In the genomic region with DNA sequence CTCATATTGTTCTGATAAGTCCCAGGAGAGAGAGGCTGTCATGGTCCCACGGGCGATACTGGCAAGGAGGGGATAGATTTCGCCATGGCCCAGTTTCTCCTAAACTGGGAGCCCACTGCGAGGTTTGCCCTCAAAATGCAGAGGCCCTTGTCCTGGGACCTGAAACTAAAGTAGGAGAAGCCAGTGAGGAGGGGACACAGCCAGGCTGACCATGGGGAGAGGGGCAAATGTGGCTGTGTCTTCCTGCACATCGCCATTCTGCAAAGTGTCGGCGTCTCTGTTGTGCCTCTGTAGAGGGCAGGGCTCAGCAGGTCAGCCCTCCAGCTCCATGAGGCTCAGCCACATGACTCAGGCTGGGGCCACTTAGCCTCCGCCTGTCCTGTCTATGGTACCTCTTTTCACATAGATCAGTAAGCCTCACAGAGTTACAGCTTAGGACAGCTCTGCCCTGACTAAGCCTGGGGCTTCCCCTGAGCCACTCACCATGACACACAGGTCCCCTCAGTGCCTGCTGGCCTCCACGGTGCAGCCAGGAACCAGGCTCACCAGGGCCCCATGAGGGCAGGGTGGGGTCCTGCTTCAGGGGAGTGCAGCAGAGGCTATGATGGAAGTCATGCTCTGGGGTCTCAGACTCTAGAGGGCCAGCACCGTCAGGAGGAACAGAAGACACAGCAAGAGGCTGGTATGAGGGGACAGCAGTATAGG, we compare ENCODE assay signal across 10 cellular contexts. TPM values are rescaled to one million over a fixed set of nuclear protein-coding genes. Genes with fewer than 3 reads are reported as not detected.
DNase-seq lines count a peak whose midpoint lies in the region; ATAC-seq and TF ChIP-seq lines count a peak whose summit lies in the region.
"Had no signal": no experiment of that assay in that cellular context is flagged by ENCODE, and none has a peak within 500 bp of the region (broad histone marks: within the 10 kb centered on the region; RNA-seq: fewer than 3 reads in every experiment).

No MANE protein-coding gene starts in this region.

- H2AFZ ChIP-seq in OCI-LY3 (ENCODE audit: low read depth, low read length) (no peak overlapping the region), mammary epithelial cell (ENCODE audit: low read depth, low read length) (no peak overlapping the region)

- TF ChIP-seq POLR2A in thyroid gland (IDR thresholded peaks at IDR 0.05): no peak

- dilution Hi-C loops in mammary epithelial cell (cut with HindIII; ENCODE audit: low sequenced_read_pairs): no loop called here

- peaks cover 10% of the 10 kb centered on the region; the same call in 1 of the 2 replicates for H3K27me3 ChIP-seq in OCI-LY3 (ENCODE audit: low read depth, low read length)
- H3K27me3 ChIP-seq in mammary epithelial cell (ENCODE audit: insufficient read depth, low read length): no peaks in the 10 kb centered on the region
- H3K27me3 ChIP-seq in thyroid gland: no peaks in the 10 kb centered on the region

- H4K20me1 ChIP-seq in OCI-LY3 (ENCODE audit: insufficient read depth, low read length): 0 out of 2 replicates have a peak, but pooled peaks cover 3% of the 10 kb centered on the region
- no peaks in the 10 kb centered on the region for H4K20me1 ChIP-seq in mammary epithelial cell (ENCODE audit: insufficient read depth, low read length)

- H3K4me3 ChIP-seq in OCI-LY3 (ENCODE audit: low read length) (peak overlapping the region; percentile 49), mammary epithelial cell (replicated peaks in 1 of 3; ENCODE audit: insufficient read depth in 1 of 3, low read depth in 2 of 3, low read length in 3 of 3) (no peak overlapping the region), thyroid gland (replicated peaks in 1 of 3) (no peak overlapping the region)

- H3K4me2 ChIP-seq in OCI-LY3 (ENCODE audit: low read length) (peak overlapping the region; percentile 82), mammary epithelial cell (ENCODE audit: insufficient read depth, low read depth, low read length) (no peak overlapping the region)

- H3K4me1 Mint-ChIP-seq in activated naive CD4-positive, alpha-beta T cell treated with anti-CD3 and anti-CD28 coated beads, Interleukin-2, amount 10 ng/mL, durations not matched to agents 7 days and 5 days: no peaks in the 10 kb centered on the region
- H3K4me1 Mint-ChIP-seq: CD14-positive monocyte had no signal

- 88% methylated on average over 8 of the region's 10 CpGs for WGBS in mammary epithelial cell (ENCODE audit: low coverage, missing lambda C conversion rate)
- whole genome bisulfite sequencing in thyroid gland, 2 donors: 89 to 94% methylated on average over 9 to 10 of the region's 10 CpGs

- H3K36me3 Mint-ChIP-seq in activated naive CD4-positive, alpha-beta T cell treated with anti-CD3 and anti-CD28 coated beads, Interleukin-2, amount 50 U/mL, for 72 hours: no peaks in the 10 kb centered on the region
- H3K36me3 Mint-ChIP-seq in activated naive CD4-positive, alpha-beta T cell treated with anti-CD3 and anti-CD28 coated beads, Interleukin-2, amount 10 ng/mL, durations not matched to agents 7 days and 5 days: no peaks in the 10 kb centered on the region
- H3K36me3 Mint-ChIP-seq: CD14-positive monocyte had no signal

- H3K9ac ChIP-seq in OCI-LY3 (ENCODE audit: low read length): peak overlapping the region; percentile 43; the same call in 1 of the 2 replicates
- H3K9ac ChIP-seq in mammary epithelial cell (ENCODE audit: insufficient read depth, low read length): no peak overlapping the region

- H3K9me3 ChIP-seq in OCI-LY3 (ENCODE audit: insufficient read depth, low read length): no peaks in the 10 kb centered on the region
- no peaks in the 10 kb centered on the region for H3K9me3 ChIP-seq in mammary epithelial cell (replicated peaks; ENCODE audit: insufficient read depth, low read length)
- no peaks in the 10 kb centered on the region for H3K9me3 ChIP-seq in thyroid gland

- H3K9me3 Mint-ChIP-seq in activated naive CD4-positive, alpha-beta T cell treated with anti-CD3 and anti-CD28 coated beads, Interleukin-2, amount 50 U/mL, for 72 hours: no peaks in the 10 kb centered on the region
- H3K9me3 Mint-ChIP-seq in activated naive CD4-positive, alpha-beta T cell treated with anti-CD3 and anti-CD28 coated beads, Interleukin-2, amount 10 ng/mL, durations not matched to agents 7 days and 5 days: no peaks in the 10 kb centered on the region
- H3K9me3 Mint-ChIP-seq: CD14-positive monocyte had no signal

- peaks cover 9% of the 10 kb centered on the region for H3K36me3 ChIP-seq in OCI-LY3 (replicated peaks; ENCODE audit: low read depth, low read length)
- H3K36me3 ChIP-seq in mammary epithelial cell (ENCODE audit: insufficient read depth, low read length): no peaks in the 10 kb centered on the region
- no peaks in the 10 kb centered on the region for H3K36me3 ChIP-seq in thyroid gland

- H3K4me1 ChIP-seq in OCI-LY3 (ENCODE audit: low read length): peaks cover 63% of the 10 kb centered on the region
- H3K4me1 ChIP-seq in mammary epithelial cell (ENCODE audit: insufficient read depth, low read length): peaks cover 12% of the 10 kb centered on the region
- no peaks in the 10 kb centered on the region for H3K4me1 ChIP-seq in thyroid gland

- peak overlapping the region; percentile 90 for H3K27ac ChIP-seq in OCI-LY3 (ENCODE audit: low read length)
- H3K27ac ChIP-seq in mammary epithelial cell (ENCODE audit: insufficient read depth, low read depth, low read length): no peak overlapping the region
- no peak overlapping the region for H3K27ac ChIP-seq in thyroid gland

- peak; percentile 58 to 98 for ATAC-seq in activated naive CD4-positive, alpha-beta T cell treated with anti-CD3 and anti-CD28 coated beads, Interleukin-2, amount 50 U/mL, for 72 hours
- ATAC-seq in HG02642 (IDR thresholded peaks at IDR 0.05; ENCODE audit: poor library complexity, unreplicated experiment): peak; percentile 76
- peak; percentile 65 for ATAC-seq in stimulated activated naive CD8-positive, alpha-beta T cell treated with anti-CD3 and anti-CD28 coated beads, Interleukin-15, Interleukin-2, amounts not matched to agents 100 U/mL and 50 U/mL, for 24 hours

- no peak overlapping the region for H3K4me3 Mint-ChIP-seq in activated naive CD4-positive, alpha-beta T cell treated with anti-CD3 and anti-CD28 coated beads, Interleukin-2, amount 10 ng/mL, durations not matched to agents 7 days and 5 days

- CTCF ChIA-PET in activated naive CD4-positive, alpha-beta T cell treated with anti-CD3 and anti-CD28 coated beads, Interleukin-2, amount 10 ng/mL, durations not matched to agents 7 days and 5 days (lab: Charles Lee): no interaction called here
- CTCF ChIA-PET in mammary epithelial cell (lab: Charles Lee; ENCODE audit: low non-redundant PET): no interaction called here

- in situ Hi-C loops in mammary epithelial cell (cut with MboI; ENCODE audit: low sequenced_read_pairs in 2 of 2): no loop called here

- H3K79me2 ChIP-seq in OCI-LY3 (ENCODE audit: low read length): no peaks in the 10 kb centered on the region
- H3K79me2 ChIP-seq in mammary epithelial cell (ENCODE audit: insufficient read depth, low read length): no peaks in the 10 kb centered on the region

- no peak overlapping the region for H3K27ac Mint-ChIP-seq in activated naive CD4-positive, alpha-beta T cell treated with anti-CD3 and anti-CD28 coated beads, Interleukin-2, amount 50 U/mL, for 72 hours
- H3K27ac Mint-ChIP-seq in activated naive CD4-positive, alpha-beta T cell treated with anti-CD3 and anti-CD28 coated beads, Interleukin-2, amount 10 ng/mL, durations not matched to agents 7 days and 5 days: no peak overlapping the region

- H3K27me3 Mint-ChIP-seq in activated naive CD4-positive, alpha-beta T cell treated with anti-CD3 and anti-CD28 coated beads, Interleukin-2, amount 10 ng/mL, durations not matched to agents 7 days and 5 days: no peaks in the 10 kb centered on the region

- BruUV-seq in mammary epithelial cell (replicated peaks; lab: Mats Ljungman, UMichigan): no TSS peak

- intact Hi-C loops in mammary epithelial cell (cut with micrococcal nuclease): no loop called here
- intact Hi-C loops in thyroid gland (cut with DNase I): no loop called here

- TF ChIP-seq CTCF in OCI-LY3 (IDR thresholded peaks at IDR 0.05; ENCODE audit: low read depth, low read length) (no peak), mammary epithelial cell (conservative IDR thresholded peaks at IDR 0.05 in 1 of 2, IDR thresholded peaks at IDR 0.05 in 1 of 2; ENCODE audit: extremely low read depth in 1 of 2, insufficient read depth in 1 of 2, low read depth in 1 of 2, low read length in 2 of 2) (no peak), thyroid gland (IDR thresholded peaks at IDR 0.05) (no peak)

- DNase-seq in activated naive CD4-positive, alpha-beta T cell treated with anti-CD3 and anti-CD28 coated beads, Interleukin-2, amount 50 U/mL, for 72 hours (ENCODE audit: low spot score in 2 of 2): no peak
- no peak for DNase-seq in activated naive CD4-positive, alpha-beta T cell treated with anti-CD3 and anti-CD28 coated beads, Interleukin-2, amount 10 ng/mL, durations not matched to agents 7 days and 5 days
- no peak for DNase-seq in stimulated activated naive CD8-positive, alpha-beta T cell treated with anti-CD3 and anti-CD28 coated beads, Interleukin-15, Interleukin-2, amounts not matched to agents 100 U/mL and 50 U/mL, for 24 hours
- no peak for DNase-seq in mammary epithelial cell
- DNase-seq in thyroid gland: no peak
- no peak for DNase-seq in T-helper 1 cell
- DNase-seq: NCI-H524 had no signal

RNA-seq across cellular contexts. Expression of a gene that starts 28.6 kb away (rescaled TPM):
- 1 to 10 TPM; 2.1 to 7.6 TPM for total RNA-seq in activated naive CD4-positive, alpha-beta T cell treated with anti-CD3 and anti-CD28 coated beads, Interleukin-2, amount 50 U/mL, for 72 hours
- 100 to 1,000 TPM; 104 to 156 TPM for total RNA-seq in mammary epithelial cell
- polyA plus RNA-seq in mammary epithelial cell: 82.4 TPM
- 125 TPM for polyA minus RNA-seq in mammary epithelial cell
- 10 to 100 TPM; 16.0 to 28.0 (median 22.8) TPM for total RNA-seq in thyroid gland
- polyA plus RNA-seq: CD14-positive monocyte had no signal
